25 cellular contexts compared by ENCODE assay signal in genomic region chr21:22725436-22725835, GRCh38.
"Had no signal": no experiment of that assay in that cellular context is flagged by ENCODE, and none has a peak within 500 bp of the region (broad histone marks: within the 10 kb centered on the region; RNA-seq: fewer than 3 reads in every experiment).

No MANE protein-coding gene starts in this region.

- H3K36me3 Mint-ChIP-seq: activated naive CD4-positive, alpha-beta T cell treated with anti-CD3 and anti-CD28 coated beads, Interleukin-2, amount 10 ng/mL, durations not matched to agents 7 days and 5 days; activated naive CD8-positive, alpha-beta T cell treated with anti-CD3 and anti-CD28 coated beads, Interleukin-2, amount 10 ng/mL, durations not matched to agents 7 days and 5 days had no signal

- H3K27ac Mint-ChIP-seq: activated CD4-positive, alpha-beta memory T cell treated with anti-CD3 and anti-CD28 coated beads, Interleukin-2, amount 10 ng/mL, durations not matched to agents 7 days and 5 days; activated CD4-positive, alpha-beta T cell treated with anti-CD3 and anti-CD28 coated beads for 36 hours; activated naive CD4-positive, alpha-beta T cell treated with anti-CD3 and anti-CD28 coated beads, Interleukin-2, amount 10 ng/mL, durations not matched to agents 7 days and 5 days; activated naive CD8-positive, alpha-beta T cell treated with anti-CD3 and anti-CD28 coated beads, Interleukin-2, amount 10 ng/mL, durations not matched to agents 7 days and 5 days; activated T-helper 2 cell treated with anti-CD3 and anti-CD28 coated beads, Interferon-gamma antibody, Interleukin-2, Interleukin-4, amounts not matched to agents 10 μg/mL and 5 μg/mL and 100 μg/mL, durations not matched to agents 14 hours and 24 hours and 36 hours had no signal

- H3K27me3 Mint-ChIP-seq: activated CD4-positive, alpha-beta memory T cell treated with anti-CD3 and anti-CD28 coated beads, Interleukin-2, amount 10 ng/mL, durations not matched to agents 7 days and 5 days; activated CD4-positive, alpha-beta T cell treated with anti-CD3 and anti-CD28 coated beads for 36 hours; activated naive CD4-positive, alpha-beta T cell treated with anti-CD3 and anti-CD28 coated beads, Interleukin-2, amount 10 ng/mL, durations not matched to agents 7 days and 5 days; activated naive CD8-positive, alpha-beta T cell treated with anti-CD3 and anti-CD28 coated beads, Interleukin-2, amount 10 ng/mL, durations not matched to agents 7 days and 5 days had no signal

- DNase-seq: activated CD4-positive, alpha-beta memory T cell treated with anti-CD3 and anti-CD28 coated beads, Interleukin-2, amount 10 ng/mL, durations not matched to agents 7 days and 5 days; activated CD4-positive, alpha-beta T cell treated with anti-CD3 and anti-CD28 coated beads for 36 hours; activated CD4-positive, alpha-beta T cell treated with anti-CD3 and anti-CD28 coated beads, Interleukin-2, amount 50 U/mL, for 1 hour; activated gamma-delta T cell treated with Interleukin-2 at 50 U/mL for 16 hours; activated naive CD4-positive, alpha-beta T cell treated with anti-CD3 and anti-CD28 coated beads, Interleukin-2, amount 10 ng/mL, durations not matched to agents 7 days and 5 days; activated naive CD8-positive, alpha-beta T cell treated with anti-CD3 and anti-CD28 coated beads, Interleukin-2, amount 10 ng/mL, durations not matched to agents 7 days and 5 days; activated T-cell treated with anti-CD3 and anti-CD28 coated beads for 4 hours; activated T-cell treated with anti-CD3 and anti-CD28 coated beads, Interleukin-2, amount 50 U/mL, for 48 hours; adrenal gland; anterior cingulate cortex; MM.1S; NCI-H1105 treated with DMSO at 0.1 percent for 48 hours; NCI-H146; NCI-H1930; NCI-H2171; NCI-H2227 treated with DMSO at 0.1 percent for 48 hours; NCI-H446 treated with DMSO at 0.1 percent for 48 hours; NCI-H524 treated with DMSO at 0.1 percent for 48 hours; NCI-H748 treated with DMSO at 0.1 percent for 48 hours; Peyer's patch; Right ventricle myocardium superior; SJCRH30; SK-N-SH; T-helper 1 cell had no signal

- H3K4me3 Mint-ChIP-seq: activated CD4-positive, alpha-beta memory T cell treated with anti-CD3 and anti-CD28 coated beads, Interleukin-2, amount 10 ng/mL, durations not matched to agents 7 days and 5 days; activated CD4-positive, alpha-beta T cell treated with anti-CD3 and anti-CD28 coated beads for 36 hours; activated naive CD4-positive, alpha-beta T cell treated with anti-CD3 and anti-CD28 coated beads, Interleukin-2, amount 10 ng/mL, durations not matched to agents 7 days and 5 days; activated naive CD8-positive, alpha-beta T cell treated with anti-CD3 and anti-CD28 coated beads, Interleukin-2, amount 10 ng/mL, durations not matched to agents 7 days and 5 days had no signal

- H3K4me1 Mint-ChIP-seq: activated CD4-positive, alpha-beta memory T cell treated with anti-CD3 and anti-CD28 coated beads, Interleukin-2, amount 10 ng/mL, durations not matched to agents 7 days and 5 days; activated CD4-positive, alpha-beta T cell treated with anti-CD3 and anti-CD28 coated beads for 36 hours; activated naive CD4-positive, alpha-beta T cell treated with anti-CD3 and anti-CD28 coated beads, Interleukin-2, amount 10 ng/mL, durations not matched to agents 7 days and 5 days; activated naive CD8-positive, alpha-beta T cell treated with anti-CD3 and anti-CD28 coated beads, Interleukin-2, amount 10 ng/mL, durations not matched to agents 7 days and 5 days had no signal

- ATAC-seq: activated CD4-positive, alpha-beta T cell treated with anti-CD3 and anti-CD28 coated beads for 36 hours had no signal
